Comparison of ENCODE assay signal across 14 cellular contexts in genomic region chr5:16579142-16579541, GRCh38. TPM values are rescaled to one million over a fixed set of nuclear protein-coding genes. Genes with fewer than 3 reads are reported as not detected.
DNase-seq lines count a peak whose midpoint lies in the region; ATAC-seq and TF ChIP-seq lines count a peak whose summit lies in the region.
"Had no signal": no experiment of that assay in that cellular context is flagged by ENCODE, and none has a peak within 500 bp of the region (broad histone marks: within the 10 kb centered on the region; RNA-seq: fewer than 3 reads in every experiment).

No MANE protein-coding gene starts in this region.

- H3K36me3 ChIP-seq in BE2C (no peaks in the 10 kb centered on the region), adrenal gland (replicated peaks in 1 of 2) (no peaks in the 10 kb centered on the region)
- H3K36me3 ChIP-seq: pancreas had no signal

- DNase-seq in BE2C (peak; percentile 81), NCI-H2029 (lab: John Stamatoyannopoulos, UW) (peak; percentile 39), adrenal gland (peak in 4 of 7 donors; percentile 21 to 63 (median 36)), SK-N-DZ (ENCODE audit: low spot score) (no peak), NCI-H1436 (lab: John Stamatoyannopoulos, UW) (no peak), left lobe of liver (ENCODE audit: low spot score) (no peak), chondrocyte (ENCODE audit: low spot score) (no peak)
- DNase-seq: activated T-cell treated with anti-CD3 and anti-CD28 coated beads, Interleukin-2, amount 50 U/mL, for 48 hours; NCI-H1048 had no signal

- WGBS in adrenal gland, 4 donors, result 28 to 56% (median 42%) methylated on average over 3 of the region's 3 CpGs

- H3K4me3 ChIP-seq in BE2C (ENCODE audit: low read depth, low read length) (no peak overlapping the region), adrenal gland (no peak overlapping the region)
- H3K4me3 ChIP-seq: lung, pancreas had no signal

- H3K4me1 ChIP-seq in BE2C (peaks cover 23% of the 10 kb centered on the region), adrenal gland (replicated peaks in 1 of 2) (no peaks in the 10 kb centered on the region)
- H3K4me1 ChIP-seq: pancreas had no signal

- ATAC-seq in left lobe of liver, result no peak
- ATAC-seq: stimulated activated memory B cell treated with anti-CD40 and anti-IgM and Interleukin-4, amounts not matched to agents 10 μg/mL and 1 μg/mL and 100 μg/mL, for 72 hours had no signal

- no peaks in the 10 kb centered on the region for H3K36me3 Mint-ChIP-seq in chondrocyte (ENCODE audit: low read depth)

- TF ChIP-seq CTCF in BE2C (IDR thresholded peaks at IDR 0.05; ENCODE audit: low read depth, low read length), result no peak
- TF ChIP-seq CTCF in adrenal gland (IDR thresholded peaks at IDR 0.05), result no peak
- no peak for TF ChIP-seq CTCF in chondrocyte (IDR thresholded peaks at IDR 0.05)

- H3K27me3 ChIP-seq in BE2C, result no peaks in the 10 kb centered on the region
- no peaks in the 10 kb centered on the region for H3K27me3 ChIP-seq in adrenal gland
- H3K27me3 ChIP-seq in layer of hippocampus (ENCODE audit: control insufficient read depth, insufficient read depth, low read length), result no peaks in the 10 kb centered on the region
- H3K27me3 ChIP-seq: pancreas had no signal

- H3K9me3 Mint-ChIP-seq in chondrocyte (ENCODE audit: low read depth), result no peaks in the 10 kb centered on the region

- intact Hi-C loops in adrenal gland (cut with DNase I), result no loop called here

- no peak overlapping the region for H3K27ac ChIP-seq in adrenal gland
- H3K27ac ChIP-seq in layer of hippocampus (ENCODE audit: low read depth, low read length), result peak overlapping the region; percentile 75
- H3K27ac ChIP-seq: pancreas had no signal

- TF ChIP-seq POLR2A in adrenal gland (IDR thresholded peaks at IDR 0.05), result no peak

- H3K27me3 Mint-ChIP-seq in chondrocyte (ENCODE audit: low read depth), result no peaks in the 10 kb centered on the region
- H3K27me3 Mint-ChIP-seq: stimulated activated memory B cell treated with anti-CD40 and anti-IgM and Interleukin-4, amounts not matched to agents 10 μg/mL and 1 μg/mL and 100 μg/mL, for 72 hours had no signal

- no peak overlapping the region for H3K4me3 Mint-ChIP-seq in chondrocyte (ENCODE audit: unreplicated experiment)
- H3K4me3 Mint-ChIP-seq: stimulated activated memory B cell treated with anti-CD40 and anti-IgM and Interleukin-4, amounts not matched to agents 10 μg/mL and 1 μg/mL and 100 μg/mL, for 72 hours had no signal

- H3K9me3 ChIP-seq in BE2C (no peaks in the 10 kb centered on the region), adrenal gland (replicated peaks in 1 of 3) (no peaks in the 10 kb centered on the region)
- H3K9me3 ChIP-seq: pancreas had no signal

- no peak overlapping the region for H3K27ac Mint-ChIP-seq in chondrocyte (ENCODE audit: unreplicated experiment)
- H3K27ac Mint-ChIP-seq: stimulated activated memory B cell treated with anti-CD40 and anti-IgM and Interleukin-4, amounts not matched to agents 10 μg/mL and 1 μg/mL and 100 μg/mL, for 72 hours had no signal

- H3K4me1 Mint-ChIP-seq in chondrocyte (ENCODE audit: low read depth), result peaks cover 15% of the 10 kb centered on the region

RNA-seq across cellular contexts. Expression of gene RETREG1, which starts 37.7 kb away (rescaled TPM):
- 2.9 TPM for polyA plus RNA-seq in BE2C (2012; ENCODE audit: insufficient read depth, insufficient read length, low read depth)
- 1 to 10 TPM in 4 of 8 donors, under 1 TPM in 4; 0.06 to 4.0 (median 1.0) TPM for total RNA-seq in adrenal gland
- 1 to 10 TPM; 3.8 to 5.9 (median 4.4) TPM for polyA plus RNA-seq in adrenal gland
- polyA plus RNA-seq in SK-N-DZ (2014; cell fraction: cytosol; rRNA removed), result 0.08 and 0.84 TPM in 2 replicates
- polyA plus RNA-seq in SK-N-DZ (2014; cell fraction: nucleus; rRNA removed), result 0.11 and 0.39 TPM in 2 replicates
- 25.2 TPM for total RNA-seq in left lobe of liver
- 2.8 to 3.3 TPM (median 2.9 TPM) in 3 replicates for total RNA-seq in chondrocyte
- total RNA-seq: glomerular endothelial cell had no signal

Comparison
In these comparisons a context has a peak if more than half of its experiments do, and no peak if none do; other contexts are left out.
1. DNase-seq: peak in BE2C (single experiment), NCI-H2029 (single experiment) and adrenal gland (4 of 7); none in SK-N-DZ (single experiment), NCI-H1436 (single experiment), left lobe of liver (single experiment) and chondrocyte (single experiment).